ENCODE assay signal across 8 cellular contexts in genomic region chr19:17389957-17390664, GRCh38. TPM values are rescaled to one million over a fixed set of nuclear protein-coding genes. Genes with fewer than 3 reads are reported as not detected.
A peak's percentile ranks its signal among the peaks of the same experiment; 100 is the strongest.
DNase-seq lines count a peak whose midpoint lies in the region; ATAC-seq and TF ChIP-seq lines count a peak whose summit lies in the region.

No MANE protein-coding gene starts in this region.

- no peak for ATAC-seq in Panc1

- H3K36me3 ChIP-seq in Caco-2 (ENCODE audit: control insufficient read depth, insufficient read depth, low read length) (no peaks in the 10 kb centered on the region), Panc1 (ENCODE audit: control insufficient read depth, insufficient read depth, low read length) (no peaks in the 10 kb centered on the region), neural progenitor cell (no peaks in the 10 kb centered on the region)
- H3K36me3 ChIP-seq in effector memory CD4-positive, alpha-beta T cell (ENCODE audit: control insufficient read depth, insufficient read depth, low read length): no peaks in the 10 kb centered on the region

- no peak for DNase-seq in Caco-2
- DNase-seq in Panc1 (ENCODE audit: low read depth, low spot score): no peak
- DNase-seq in effector memory CD4-positive, alpha-beta T cell: no peak
- no peak for DNase-seq in neural progenitor cell (ENCODE audit: low spot score)
- no peak for DNase-seq in cortex of kidney (lab: John Stamatoyannopoulos, UW)
- no peak for DNase-seq in central memory CD4-positive, alpha-beta T cell
- DNase-seq in NCI-H1048 (lab: John Stamatoyannopoulos, UW): no peak
- DNase-seq in NCI-H1105 treated with DMSO at 0.1 percent for 48 hours (lab: John Stamatoyannopoulos, UW): no peak

- no peak overlapping the region for H3K9ac ChIP-seq in neural progenitor cell

- H3K27ac Mint-ChIP-seq in Caco-2 (ENCODE audit: unreplicated experiment) (no peak overlapping the region), neural progenitor cell (no peak overlapping the region)

- H3K4me3 ChIP-seq in Caco-2 (ENCODE audit: low read depth, low read length) (peak overlapping the region; percentile 30), Panc1 (ENCODE audit: low read depth in 2 of 2, low read length in 2 of 2) (peak overlapping the region; percentile 63 to 75), neural progenitor cell (peak overlapping the region; percentile 63)
- peak overlapping the region; percentile 66 for H3K4me3 ChIP-seq in effector memory CD4-positive, alpha-beta T cell (ENCODE audit: insufficient read depth, low read depth, low read length, poor library complexity, severe bottlenecking)

- no peak overlapping the region for H3K27ac ChIP-seq in Panc1 (ENCODE audit: low read length)
- H3K27ac ChIP-seq in effector memory CD4-positive, alpha-beta T cell (ENCODE audit: insufficient read depth, low read length, poor library complexity, severe bottlenecking): no peak overlapping the region
- H3K27ac ChIP-seq in neural progenitor cell: no peak overlapping the region

- H3K4me2 ChIP-seq in neural progenitor cell: peak overlapping the region; percentile 83

- H3F3A ChIP-seq in neural progenitor cell (ENCODE audit: low read depth): peaks cover 26% of the 10 kb centered on the region

- BruUV-seq in Caco-2 (replicated peaks; lab: Mats Ljungman, UMichigan) (no TSS peak), Panc1 (replicated peaks; lab: Mats Ljungman, UMichigan) (no TSS peak)

- H3K9me3 ChIP-seq in Caco-2 (peaks cover 14% of the 10 kb centered on the region), Panc1 (ENCODE audit: control insufficient read depth, insufficient read depth, low read depth, low read length) (no peaks in the 10 kb centered on the region; the same call in 1 of the 2 replicates), neural progenitor cell (ENCODE audit: low read depth) (peaks cover 4% of the 10 kb centered on the region)
- H3K9me3 ChIP-seq in effector memory CD4-positive, alpha-beta T cell (ENCODE audit: control insufficient read depth, low read length): no peaks in the 10 kb centered on the region

- peak overlapping the region; percentile 74 for H2AFZ ChIP-seq in neural progenitor cell (replicated peaks)

- H3K4me1 ChIP-seq in Caco-2 (0 out of 2 replicates have a peak, but pooled peaks cover 5% of the 10 kb centered on the region), Panc1 (ENCODE audit: control insufficient read depth, insufficient read depth, low read length) (peaks cover 5% of the 10 kb centered on the region), neural progenitor cell (no peaks in the 10 kb centered on the region)
- peaks cover 19% of the 10 kb centered on the region for H3K4me1 ChIP-seq in effector memory CD4-positive, alpha-beta T cell (ENCODE audit: control insufficient read depth, insufficient read depth, low read length, poor library complexity, severe bottlenecking)

- H3K27me3 ChIP-seq in Caco-2 (replicated peaks; ENCODE audit: control insufficient read depth, insufficient read depth, low read length) (no peaks in the 10 kb centered on the region), Panc1 (ENCODE audit: control insufficient read depth, insufficient read depth, low read length) (no peaks in the 10 kb centered on the region), neural progenitor cell (peaks cover 14% of the 10 kb centered on the region)
- H3K27me3 ChIP-seq in effector memory CD4-positive, alpha-beta T cell (replicated peaks; ENCODE audit: control insufficient read depth, insufficient read depth, low read length, poor library complexity, severe bottlenecking): no peaks in the 10 kb centered on the region

- POLR2A ChIA-PET in Caco-2 (lab: Charles Lee): no interaction called here
- POLR2A ChIA-PET in Panc1 (lab: Charles Lee): no interaction called here

- intact Hi-C loops in Caco-2 (cut with micrococcal nuclease; ENCODE audit: unreplicated experiment) (loop anchor here (2.0 kb wide), 1 partner anchor 97 kb away; no protein-coding TSS in a partner anchor), Panc1 (cut with micrococcal nuclease; ENCODE audit: unreplicated experiment) (loop anchor here (10.0 kb wide), 1 partner anchor 75 kb away; the partner anchor contains the start of gene NXNL1)

- H3K4me3 Mint-ChIP-seq in Caco-2 (ENCODE audit: unreplicated experiment) (peak overlapping the region; percentile 78), neural progenitor cell (peak overlapping the region; percentile 96)

- H3K27me3 Mint-ChIP-seq in Caco-2 (ENCODE audit: insufficient read depth, unreplicated experiment) (peaks cover 3% of the 10 kb centered on the region), neural progenitor cell (ENCODE audit: insufficient read depth, low read depth) (peaks cover 23% of the 10 kb centered on the region)

- H3K36me3 Mint-ChIP-seq in Caco-2 (ENCODE audit: insufficient read depth, unreplicated experiment): peaks cover 6% of the 10 kb centered on the region
- H3K36me3 Mint-ChIP-seq in neural progenitor cell: no peaks in the 10 kb centered on the region

- H3K79me2 ChIP-seq in neural progenitor cell (ENCODE audit: low read depth): no peaks in the 10 kb centered on the region

- H3K9me3 Mint-ChIP-seq in Caco-2 (ENCODE audit: unreplicated experiment): no peaks in the 10 kb centered on the region
- peaks cover 8% of the 10 kb centered on the region for H3K9me3 Mint-ChIP-seq in neural progenitor cell

- H3K4me1 Mint-ChIP-seq in Caco-2 (ENCODE audit: low read depth, unreplicated experiment): peaks cover 6% of the 10 kb centered on the region
- peaks cover 15% of the 10 kb centered on the region for H3K4me1 Mint-ChIP-seq in neural progenitor cell

- TF ChIP-seq CTCF in Caco-2 (IDR thresholded peaks at IDR 0.05; ENCODE audit: insufficient read depth in 1 of 2, low read depth in 1 of 2, low read length in 1 of 2, severe bottlenecking in 1 of 2, unreplicated experiment in 1 of 2): no peak
- no peak for TF ChIP-seq CTCF in Panc1 (IDR thresholded peaks at IDR 0.05)
- TF ChIP-seq CTCF in neural progenitor cell (IDR thresholded peaks at IDR 0.05): peak; percentile 50

- H4K20me1 ChIP-seq in neural progenitor cell (ENCODE audit: low read depth): no peaks in the 10 kb centered on the region

- in situ Hi-C loops in Panc1 (cut with HindIII; ENCODE audit: low pct_unique_long_range_greater_than_20kb, low sequenced_read_pairs): no loop called here

- CTCF ChIA-PET in Caco-2 (lab: Charles Lee): interaction anchor here (0.6 to 1.2 kb wide), 3 partner anchors 15 to 23 kb away, joined by 3 to 4 read pairs (median 3); partner anchors contain the start of gene BST2
- CTCF ChIA-PET in Panc1 (lab: Charles Lee): interaction anchor here (0.7 to 2.1 kb wide), 2 partner anchors 52 to 97 kb away, joined by 5 to 10 read pairs; no protein-coding TSS in a partner anchor

RNA-seq across cellular contexts. Expression of gene CCDC194, which starts 3.9 kb away (rescaled TPM):
- total RNA-seq in Caco-2 (2022): 1.0 and 1.3 TPM in 2 replicates
- 0.51 TPM for total RNA-seq in Panc1 (2021; ENCODE audit: unreplicated experiment)
- not detected for polyA plus RNA-seq in Panc1 (2012; ENCODE audit: insufficient read length)
- total RNA-seq in neural progenitor cell (ENCODE audit: low replicate concordance): 0.56 and 1.1 TPM in 2 replicates

RNA-seq across cellular contexts. Expression of gene PLVAP, which starts 13.0 kb away (rescaled TPM):
- total RNA-seq in Caco-2 (2022): not detected in 2 replicates
- 0.08 TPM for total RNA-seq in Panc1 (2021; ENCODE audit: unreplicated experiment)
- polyA plus RNA-seq in Panc1 (2012; ENCODE audit: insufficient read length): not detected
- 0.11 and 0.37 TPM in 2 replicates for total RNA-seq in neural progenitor cell (ENCODE audit: low replicate concordance)

RNA-seq across cellular contexts. Expression of gene BST2, which starts 15.3 kb away (rescaled TPM):
- total RNA-seq in Caco-2 (2022) (94.3 and 98.4 TPM in 2 replicates), Panc1 (2021; ENCODE audit: unreplicated experiment) (11.8 TPM), neural progenitor cell (ENCODE audit: low replicate concordance) (44.8 and 65.5 TPM in 2 replicates)
- 6.2 TPM for polyA plus RNA-seq in Panc1 (2012; ENCODE audit: insufficient read length)

RNA-seq across cellular contexts. Expression of gene MVB12A, which starts 29.7 kb away (rescaled TPM):
- total RNA-seq in Caco-2 (2022) (36.7 and 37.6 TPM in 2 replicates), Panc1 (2021; ENCODE audit: unreplicated experiment) (42.1 TPM), neural progenitor cell (ENCODE audit: low replicate concordance) (33.2 and 88.6 TPM in 2 replicates)
- polyA plus RNA-seq in Panc1 (2012; ENCODE audit: insufficient read length): 70.2 TPM

RNA-seq across cellular contexts. Expression of gene GTPBP3, which starts 52.8 kb away (rescaled TPM):
- total RNA-seq in Caco-2 (2022) (50.1 and 50.7 TPM in 2 replicates), Panc1 (2021; ENCODE audit: unreplicated experiment) (35.3 TPM), neural progenitor cell (ENCODE audit: low replicate concordance) (13.2 and 47.6 TPM in 2 replicates)
- 33.2 TPM for polyA plus RNA-seq in Panc1 (2012; ENCODE audit: insufficient read length)
